Comparison of ENCODE assay signal across 20 cellular contexts in genomic region chr14:103019827-103020226, GRCh38. TPM values are rescaled to one million over a fixed set of nuclear protein-coding genes. Genes with fewer than 3 reads are reported as not detected.
DNase-seq lines count a peak whose midpoint lies in the region; ATAC-seq, FAIRE-seq and TF ChIP-seq lines count a peak whose summit lies in the region.
"Had no signal": no experiment of that assay in that cellular context is flagged by ENCODE, and none has a peak within 500 bp of the region (broad histone marks: within the 10 kb centered on the region; RNA-seq: fewer than 3 reads in every experiment).

No MANE protein-coding gene starts in this region.

- intact Hi-C loops in lower lobe of right lung (cut with DNase I) (no loop called here), upper lobe of right lung (cut with DNase I) (no loop called here), kidney (cut with DNase I) (no loop called here)

- H3K9me3 Mint-ChIP-seq in T-helper 2 cell treated with Interferon-gamma antibody and Interleukin-4, amounts not matched to agents 5 μg/mL and 100 μg/mL, for 36 hours, result no peaks in the 10 kb centered on the region
- H3K9me3 Mint-ChIP-seq: activated CD4-positive, alpha-beta memory T cell treated with anti-CD3 and anti-CD28 coated beads for 36 hours; activated naive CD8-positive, alpha-beta T cell treated with anti-CD3 and anti-CD28 coated beads, Interleukin-2, amount 10 ng/mL, durations not matched to agents 7 days and 5 days had no signal

- no peak for FAIRE-seq in kidney (lab: Jason Lieb, UNC)

- H3K9me3 ChIP-seq in lower lobe of right lung, result no peaks in the 10 kb centered on the region
- H3K9me3 ChIP-seq in upper lobe of right lung, result no peaks in the 10 kb centered on the region
- H3K9me3 ChIP-seq in kidney (ENCODE audit: control insufficient read depth in 1 of 2, low read length in 2 of 2), result no peaks in the 10 kb centered on the region
- H3K9me3 ChIP-seq: breast epithelium, right atrium auricular region had no signal

- ATAC-seq in lower lobe of right lung (peak; percentile 54 to 61), upper lobe of right lung (peak; percentile 54)
- ATAC-seq: left colon; Right ventricle myocardium inferior; stimulated activated naive CD8-positive, alpha-beta T cell treated with anti-CD3 and anti-CD28 coated beads, Interleukin-15, Interleukin-2, amounts not matched to agents 100 U/mL and 50 U/mL, for 24 hours had no signal

- no peaks in the 10 kb centered on the region for H3K36me3 Mint-ChIP-seq in T-helper 2 cell treated with Interferon-gamma antibody and Interleukin-4, amounts not matched to agents 5 μg/mL and 100 μg/mL, for 36 hours (ENCODE audit: low read depth)
- H3K36me3 Mint-ChIP-seq: activated CD4-positive, alpha-beta memory T cell treated with anti-CD3 and anti-CD28 coated beads for 36 hours; activated naive CD8-positive, alpha-beta T cell treated with anti-CD3 and anti-CD28 coated beads, Interleukin-2, amount 10 ng/mL, durations not matched to agents 7 days and 5 days had no signal

- POLR2A ChIA-PET in RWPE1 (lab: Yijun Ruan, JAX; ENCODE audit: low non-redundant PET), result no interaction called here

- DNase-seq in RWPE1 (ENCODE audit: low spot score) (no peak), epidermal melanocyte (ENCODE audit: insufficient read length, low spot score) (peak; percentile 30), lower lobe of right lung (no peak), upper lobe of right lung (peak; percentile 63), HuH-7.5 (ENCODE audit: low spot score) (no peak), kidney (no peak)
- DNase-seq in T-helper 2 cell treated with Interferon-gamma antibody and Interleukin-4, amounts not matched to agents 5 μg/mL and 100 μg/mL, for 36 hours (ENCODE audit: low spot score), result no peak
- DNase-seq: activated CD4-positive, alpha-beta memory T cell treated with anti-CD3 and anti-CD28 coated beads for 36 hours; activated naive CD8-positive, alpha-beta T cell treated with anti-CD3 and anti-CD28 coated beads, Interleukin-2, amount 10 ng/mL, durations not matched to agents 7 days and 5 days; activated T-cell treated with anti-CD3 and anti-CD28 coated beads, Interleukin-2, amount 50 U/mL, for 48 hours; Calu3; left colon; NCI-H2081; NCI-H510A; stimulated activated naive CD8-positive, alpha-beta T cell treated with anti-CD3 and anti-CD28 coated beads, Interleukin-15, Interleukin-2, amounts not matched to agents 100 U/mL and 50 U/mL, for 24 hours had no signal

- H3K9ac ChIP-seq in kidney (ENCODE audit: low read length in 2 of 2), result no peak overlapping the region

- CTCF ChIA-PET in RWPE1 (lab: Yijun Ruan, JAX), result no interaction called here

- no peaks in the 10 kb centered on the region for H3K4me1 Mint-ChIP-seq in T-helper 2 cell treated with Interferon-gamma antibody and Interleukin-4, amounts not matched to agents 5 μg/mL and 100 μg/mL, for 36 hours (ENCODE audit: low read depth)
- H3K4me1 Mint-ChIP-seq: activated naive CD8-positive, alpha-beta T cell treated with anti-CD3 and anti-CD28 coated beads, Interleukin-2, amount 10 ng/mL, durations not matched to agents 7 days and 5 days had no signal

- no peak overlapping the region for H3K4me3 Mint-ChIP-seq in T-helper 2 cell treated with Interferon-gamma antibody and Interleukin-4, amounts not matched to agents 5 μg/mL and 100 μg/mL, for 36 hours
- H3K4me3 Mint-ChIP-seq: activated CD4-positive, alpha-beta memory T cell treated with anti-CD3 and anti-CD28 coated beads for 36 hours; activated naive CD8-positive, alpha-beta T cell treated with anti-CD3 and anti-CD28 coated beads, Interleukin-2, amount 10 ng/mL, durations not matched to agents 7 days and 5 days; B cell had no signal

- peaks cover 2% of the 10 kb centered on the region for H3K27me3 Mint-ChIP-seq in T-helper 2 cell treated with Interferon-gamma antibody and Interleukin-4, amounts not matched to agents 5 μg/mL and 100 μg/mL, for 36 hours (ENCODE audit: low read depth)
- H3K27me3 Mint-ChIP-seq: B cell had no signal

- no peaks in the 10 kb centered on the region for H3K36me3 ChIP-seq in lower lobe of right lung
- H3K36me3 ChIP-seq in upper lobe of right lung, result no peaks in the 10 kb centered on the region
- peaks cover 0 to 6% of the 10 kb centered on the region in 2 donors for H3K36me3 ChIP-seq in kidney (ENCODE audit: control insufficient read depth in 1 of 2, insufficient read depth in 2 of 2, low read length in 2 of 2)
- H3K36me3 ChIP-seq: breast epithelium, right atrium auricular region had no signal

- H3K27me3 ChIP-seq in lower lobe of right lung (ENCODE audit: low read depth) (no peaks in the 10 kb centered on the region), upper lobe of right lung (no peaks in the 10 kb centered on the region)
- H3K27me3 ChIP-seq: breast epithelium, right atrium auricular region had no signal

- H3K4me1 ChIP-seq in lower lobe of right lung, result peaks cover 75% of the 10 kb centered on the region
- H3K4me1 ChIP-seq in upper lobe of right lung, result peaks cover 53% of the 10 kb centered on the region
- H3K4me1 ChIP-seq in kidney (ENCODE audit: control insufficient read depth in 1 of 2, insufficient read depth in 1 of 2, low read depth in 1 of 2, low read length in 2 of 2), result peaks cover 21 to 32% of the 10 kb centered on the region in 2 donors

- no peak overlapping the region for H3K4me3 ChIP-seq in lower lobe of right lung
- no peak overlapping the region for H3K4me3 ChIP-seq in upper lobe of right lung
- H3K4me3 ChIP-seq in kidney (ENCODE audit: low read length in 2 of 2), result no peak overlapping the region
- H3K4me3 ChIP-seq: breast epithelium, right atrium auricular region had no signal

- peak overlapping the region; percentile 40 for H3K27ac ChIP-seq in RWPE1
- no peak overlapping the region for H3K27ac ChIP-seq in lower lobe of right lung
- H3K27ac ChIP-seq in upper lobe of right lung, result no peak overlapping the region
- H3K27ac ChIP-seq in kidney (ENCODE audit: low read depth in 2 of 2, low read length in 2 of 2), result no peak overlapping the region
- H3K27ac ChIP-seq: breast epithelium, HL-60, right atrium auricular region had no signal

- no peak overlapping the region for H3K27ac Mint-ChIP-seq in T-helper 2 cell treated with Interferon-gamma antibody and Interleukin-4, amounts not matched to agents 5 μg/mL and 100 μg/mL, for 36 hours
- H3K27ac Mint-ChIP-seq: activated CD4-positive, alpha-beta memory T cell treated with anti-CD3 and anti-CD28 coated beads for 36 hours; activated naive CD8-positive, alpha-beta T cell treated with anti-CD3 and anti-CD28 coated beads, Interleukin-2, amount 10 ng/mL, durations not matched to agents 7 days and 5 days; B cell had no signal

- TF ChIP-seq CTCF in RWPE1 (conservative IDR thresholded peaks at IDR 0.05; ENCODE audit: low read depth) (no peak), lower lobe of right lung (IDR thresholded peaks at IDR 0.05) (no peak), upper lobe of right lung (IDR thresholded peaks at IDR 0.05) (no peak), kidney (IDR thresholded peaks at IDR 0.05; ENCODE audit: borderline replicate concordance, extremely low read depth, insufficient read depth) (no peak)

RNA-seq across cellular contexts. Expression of gene CDC42BPB, which starts 37.5 kb away (rescaled TPM):
- 114 TPM for total RNA-seq in lower lobe of right lung
- 102 TPM for total RNA-seq in upper lobe of right lung
- total RNA-seq in kidney, result 127 TPM
- 22.5 TPM for polyA plus RNA-seq in kidney (ENCODE audit: insufficient read depth, low read depth, low replicate concordance)

Comparison
In these comparisons a context has a peak if more than half of its experiments do, and no peak if none do; other contexts are left out.
1. DNase-seq: peak in epidermal melanocyte (single experiment) and upper lobe of right lung (single experiment); none in RWPE1 (single experiment), lower lobe of right lung (single experiment), HuH-7.5 (single experiment), kidney (single experiment) and T-helper 2 cell treated with Interferon-gamma antibody and Interleukin-4, amounts not matched to agents 5 μg/mL and 100 μg/mL, for 36 hours (single experiment).